ENCODE assay signal across 8 cellular contexts in the genomic region with DNA sequence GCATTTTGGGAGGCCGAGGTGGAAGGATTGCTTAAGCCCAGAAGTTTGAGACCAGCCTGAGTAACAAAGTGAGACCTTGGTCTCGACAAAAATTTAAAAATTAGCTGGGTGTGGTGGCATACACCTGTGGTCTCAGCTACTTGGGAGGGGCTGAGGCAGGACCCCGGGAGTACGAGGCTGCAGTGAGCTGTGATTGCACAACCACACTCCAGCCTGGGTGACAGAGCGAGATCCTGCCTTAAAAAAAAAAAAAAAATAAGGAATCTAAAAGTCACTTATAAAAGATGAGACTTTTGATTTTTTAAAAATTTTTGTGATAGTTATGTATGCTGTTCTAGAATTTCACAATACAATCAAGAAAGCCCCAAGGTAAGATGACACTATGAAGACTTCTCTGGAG.
"Had no signal": no experiment of that assay in that cellular context is flagged by ENCODE, and none has a peak within 500 bp of the region (broad histone marks: within the 10 kb centered on the region; RNA-seq: fewer than 3 reads in every experiment).

No MANE protein-coding gene starts in this region.

- H3K4me3 ChIP-seq: GM12878 had no signal

- ATAC-seq: GM12878 had no signal

- DNase-seq: GDM1, GF-D8 had no signal

- FAIRE-seq: G401.6, GM12878, GM12891, GM12892, GM18507, GM19239 had no signal
